Comparison of ENCODE assay signal across 14 cellular contexts in the genomic region with DNA sequence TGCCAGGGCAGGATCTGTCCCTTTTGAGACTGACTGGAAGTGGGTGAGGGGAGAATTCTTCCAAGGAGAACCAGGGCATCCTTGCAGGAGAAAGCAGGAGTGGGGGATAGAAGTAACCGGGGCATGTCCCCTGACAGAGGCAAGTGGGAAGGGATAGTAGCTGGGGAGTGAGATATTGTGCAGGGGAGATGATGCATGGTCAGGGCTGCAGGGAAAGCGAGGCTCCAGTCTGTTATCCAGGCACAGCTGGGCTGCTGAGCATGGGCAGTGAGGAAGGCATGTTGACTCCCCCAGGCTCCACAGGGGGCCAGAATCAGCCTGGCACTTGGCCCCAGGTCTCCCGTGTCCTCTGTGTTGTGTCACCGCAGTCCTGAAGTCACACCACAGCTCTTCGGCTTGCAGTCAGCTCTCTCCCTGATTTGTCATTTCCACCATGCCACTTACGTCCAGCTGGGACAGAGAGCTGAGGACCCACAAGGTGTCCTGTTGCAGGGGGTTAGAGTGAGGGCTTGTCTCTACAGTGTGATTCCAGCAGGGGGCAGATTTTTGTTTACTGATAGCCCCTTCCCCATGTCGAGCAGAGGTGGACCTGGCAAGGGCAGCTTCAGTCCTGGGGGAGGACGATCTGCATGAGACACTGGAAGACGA. TPM values are rescaled to one million over a fixed set of nuclear protein-coding genes. Genes with fewer than 3 reads are reported as not detected.
DNase-seq lines count a peak whose midpoint lies in the region; ATAC-seq and TF ChIP-seq lines count a peak whose summit lies in the region.
"Had no signal": no experiment of that assay in that cellular context is flagged by ENCODE, and none has a peak within 500 bp of the region (broad histone marks: within the 10 kb centered on the region; RNA-seq: fewer than 3 reads in every experiment).

No MANE protein-coding gene starts in this region.

- H3K27ac ChIP-seq in 22Rv1 (no peak overlapping the region), dorsolateral prefrontal cortex (peak overlapping the region in 55 of 59 donors; percentile 17 to 100 (median 91)), prostate gland (no peak overlapping the region)
- H3K27ac ChIP-seq in effector memory CD4-positive, alpha-beta T cell (ENCODE audit: insufficient read depth, low read length, poor library complexity, severe bottlenecking) = no peak overlapping the region
- H3K27ac ChIP-seq: colonic mucosa, uterus had no signal

- ATAC-seq in HG03439 (IDR thresholded peaks at IDR 0.05; ENCODE audit: unreplicated experiment) = no peak
- ATAC-seq: GM12878 had no signal

- H3K4me3 Mint-ChIP-seq in HFFc6 = no peak overlapping the region

- H3K36me3 ChIP-seq in prostate gland = no peaks in the 10 kb centered on the region
- H3K36me3 ChIP-seq in effector memory CD4-positive, alpha-beta T cell (ENCODE audit: control insufficient read depth, insufficient read depth, low read length) = no peaks in the 10 kb centered on the region
- H3K36me3 ChIP-seq: colonic mucosa, uterus had no signal

- WGBS in prostate gland = 88% methylated on average over 9 of the region's 9 CpGs

- H3K4me3 ChIP-seq in dorsolateral prefrontal cortex (no peak overlapping the region), prostate gland (no peak overlapping the region)
- no peak overlapping the region for H3K4me3 ChIP-seq in effector memory CD4-positive, alpha-beta T cell (ENCODE audit: insufficient read depth, low read depth, low read length, poor library complexity, severe bottlenecking)
- H3K4me3 ChIP-seq: colonic mucosa, GM12878, uterus had no signal

- H3K9me3 Mint-ChIP-seq in HFFc6 = peaks cover 19% of the 10 kb centered on the region

- TF ChIP-seq POLR2A in prostate gland (IDR thresholded peaks at IDR 0.05) = no peak

- peaks cover 30% of the 10 kb centered on the region for H3K4me1 Mint-ChIP-seq in HFFc6 (ENCODE audit: low read depth)

- no peak for DNase-seq in HFFc6
- DNase-seq in dorsolateral prefrontal cortex = peak in 4 of 10 donors; percentile 10 to 38 (median 27)
- peak; percentile 64 for DNase-seq in iPS-NIHi7 (ENCODE audit: extremely low spot score)
- no peak for DNase-seq in prostate gland (ENCODE audit: low spot score)
- no peak for DNase-seq in superior temporal gyrus (ENCODE audit: extremely low spot score)
- DNase-seq in effector memory CD4-positive, alpha-beta T cell = no peak
- DNase-seq: activated naive CD4-positive, alpha-beta T cell treated with Interleukin-2 at 50 U/mL for 16 hours; colonic mucosa; NCI-H1092 treated with DMSO at 0.1 percent for 48 hours; NCI-H2227 treated with DMSO at 0.1 percent for 48 hours; uterus had no signal

- peaks cover 31% of the 10 kb centered on the region for H3K36me3 Mint-ChIP-seq in HFFc6 (ENCODE audit: low read depth)

- TF ChIP-seq CTCF in 22Rv1 (IDR thresholded peaks at IDR 0.05) (0 out of 2 replicates have a peak, but pooled peaks have one; percentile 14), HFFc6 (IDR thresholded peaks at IDR 0.05) (peak; percentile 57), dorsolateral prefrontal cortex (IDR thresholded peaks at IDR 0.05 in 54 of 56, conservative IDR thresholded peaks at IDR 0.05 in 2 of 56; ENCODE audit: low read depth in 1 of 56, partially characterized antibody in 56 of 56) (peak in 21 of 56 donors; percentile 10 to 39 (median 24)), prostate gland (IDR thresholded peaks at IDR 0.05) (no peak)

- H3K27ac Mint-ChIP-seq in HFFc6 = no peak overlapping the region; the same call in 1 of the 2 replicates

- H3K27me3 Mint-ChIP-seq in HFFc6 (ENCODE audit: insufficient read depth) = no peaks in the 10 kb centered on the region

- no peaks in the 10 kb centered on the region for H3K27me3 ChIP-seq in dorsolateral prefrontal cortex
- no peaks in the 10 kb centered on the region for H3K27me3 ChIP-seq in prostate gland (replicated peaks; ENCODE audit: insufficient read depth)
- H3K27me3 ChIP-seq in effector memory CD4-positive, alpha-beta T cell (replicated peaks; ENCODE audit: control insufficient read depth, insufficient read depth, low read length, poor library complexity, severe bottlenecking) = no peaks in the 10 kb centered on the region
- H3K27me3 ChIP-seq: colonic mucosa, uterus had no signal

- intact Hi-C loops in dorsolateral prefrontal cortex (cut with DNase I) (no loop called here), prostate gland (cut with DNase I) (no loop called here)

- no peaks in the 10 kb centered on the region for H3K9me3 ChIP-seq in prostate gland
- H3K9me3 ChIP-seq in effector memory CD4-positive, alpha-beta T cell (ENCODE audit: control insufficient read depth, low read length) = no peaks in the 10 kb centered on the region
- H3K9me3 ChIP-seq: colonic mucosa, uterus had no signal

- no peaks in the 10 kb centered on the region for H3K4me1 ChIP-seq in prostate gland (replicated peaks)
- H3K4me1 ChIP-seq in effector memory CD4-positive, alpha-beta T cell (ENCODE audit: control insufficient read depth, insufficient read depth, low read length, poor library complexity, severe bottlenecking) = no peaks in the 10 kb centered on the region
- H3K4me1 ChIP-seq: colonic mucosa had no signal

RNA-seq across cellular contexts. Expression of a gene that starts 40.9 kb away (rescaled TPM):
- total RNA-seq in HFFc6 (2021; fragmentation: NEBNext Ultra II Directional; extraction: Animal tissue kit (Norgen Biotek cat#: 25700)) = 10 to 100 TPM; 18.0 to 28.9 (median 24.5) TPM
- total RNA-seq in dorsolateral prefrontal cortex (10 to 100 TPM; 10.3 to 48.5 (median 28.0) TPM), prostate gland (10 to 100 TPM; 15.7 to 28.8 TPM)

RNA-seq across cellular contexts. Expression of a gene that starts 56.7 kb away (rescaled TPM):
- 10 to 100 TPM; 18.5 to 27.1 (median 23.9) TPM for total RNA-seq in HFFc6 (2021; fragmentation: NEBNext Ultra II Directional; extraction: Animal tissue kit (Norgen Biotek cat#: 25700))
- 10 to 100 TPM in 118 of 120 experiments, 1 to 10 TPM in 2; 9.3 to 31.4 (median 15.9) TPM for total RNA-seq in dorsolateral prefrontal cortex
- 10 to 100 TPM; 22.3 to 43.1 TPM for total RNA-seq in prostate gland

Comparison
In these comparisons a context has a peak if more than half of its experiments do, and no peak if none do; other contexts are left out.
1. H3K27ac ChIP-seq: peak in dorsolateral prefrontal cortex (55 of 59); none in 22Rv1 (single experiment), prostate gland (0 of 2) and effector memory CD4-positive, alpha-beta T cell (single experiment).
2. CTCF ChIP-seq: peak in 22Rv1 (single experiment) and HFFc6 (single experiment); none in prostate gland (0 of 4).